Comparison of ENCODE assay signal across 27 cellular contexts in the genomic region with DNA sequence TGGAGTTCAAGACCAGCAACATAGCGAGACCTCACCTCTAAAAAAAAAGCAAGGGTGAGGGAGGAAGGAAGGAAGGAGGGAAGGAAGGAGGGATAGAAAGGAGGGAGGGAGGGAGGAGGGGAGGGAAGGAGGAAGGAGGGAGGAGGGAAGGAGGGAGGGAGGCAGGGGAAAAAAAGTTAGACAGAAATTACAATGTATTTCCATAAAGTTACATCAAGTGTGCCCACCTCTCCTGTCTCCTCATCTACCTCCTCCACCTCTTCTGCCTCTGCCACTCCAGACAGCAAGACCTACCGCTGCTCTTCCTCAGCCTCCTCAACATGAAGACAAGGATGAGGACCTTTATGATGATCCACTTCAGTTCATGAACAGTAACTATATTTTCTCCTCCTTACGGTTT.
"Had no signal": no experiment of that assay in that cellular context is flagged by ENCODE, and none has a peak within 500 bp of the region (broad histone marks: within the 10 kb centered on the region; RNA-seq: fewer than 3 reads in every experiment).

No MANE protein-coding gene starts in this region.

- H3K4me1 ChIP-seq: gastrocnemius medialis, lower lobe of right lung had no signal

- H3K27ac ChIP-seq: colonic mucosa, epithelial cell of prostate, esophagus squamous epithelium, gastrocnemius medialis, heart right ventricle, left lung, lower lobe of right lung had no signal

- H3K27ac Mint-ChIP-seq: dendritic cell treated with granulocyte-macrophage colony-stimulating factor and Interleukin-4, amounts not matched to agents 40 ng/mL and 50 ng/mL, for 4 days; endodermal cell; mesothelial cell of epicardium had no signal

- H3K27me3 Mint-ChIP-seq: dendritic cell treated with granulocyte-macrophage colony-stimulating factor and Interleukin-4, amounts not matched to agents 40 ng/mL and 50 ng/mL, for 4 days; effector memory CD8-positive, alpha-beta T cell had no signal

- H3K27me3 ChIP-seq: colonic mucosa, esophagus squamous epithelium, gastrocnemius medialis, heart right ventricle, left lung had no signal

- H3K36me3 ChIP-seq: colonic mucosa, gastrocnemius medialis, heart right ventricle, left lung, lower lobe of right lung had no signal

- DNase-seq: colonic mucosa; cortex of kidney; effector CD8-positive, alpha-beta T cell; effector memory CD8-positive, alpha-beta T cell; endodermal cell; erythroblast; esophagus squamous epithelium; foreskin fibroblast; foreskin melanocyte; gastrocnemius medialis; glutamatergic neuron; head of caudate nucleus; heart right ventricle; hippocampal formation; left cardiac atrium; left lung; left ventricle myocardium superior; lower lobe of right lung; mesenchymal stem cell; mucosa of descending colon had no signal

- H3K4me3 Mint-ChIP-seq: dendritic cell treated with granulocyte-macrophage colony-stimulating factor and Interleukin-4, amounts not matched to agents 40 ng/mL and 50 ng/mL, for 4 days; effector memory CD8-positive, alpha-beta T cell; endodermal cell; mesothelial cell of epicardium had no signal

- H3K9me3 ChIP-seq: colonic mucosa, esophagus squamous epithelium, gastrocnemius medialis, heart right ventricle, left lung, lower lobe of right lung, mucosa of descending colon had no signal

- FAIRE-seq: endometrium, islet of Langerhans, keratinocyte had no signal

- ATAC-seq: effector memory CD8-positive, alpha-beta T cell; esophagus mucosa; gastrocnemius medialis; heart right ventricle; left cardiac atrium; left lung; left ventricle myocardium superior; lower lobe of right lung; mucosa of descending colon had no signal

- H3K4me1 Mint-ChIP-seq: mesothelial cell of epicardium had no signal

- H3K9me3 Mint-ChIP-seq: dendritic cell treated with granulocyte-macrophage colony-stimulating factor and Interleukin-4, amounts not matched to agents 40 ng/mL and 50 ng/mL, for 4 days; effector memory CD8-positive, alpha-beta T cell; endodermal cell; mesothelial cell of epicardium had no signal

- H3K4me3 ChIP-seq: colonic mucosa, esophagus squamous epithelium, gastrocnemius medialis, heart right ventricle, left lung, lower lobe of right lung, mucosa of descending colon had no signal
